8 cellular contexts compared by ENCODE assay signal in the genomic region with DNA sequence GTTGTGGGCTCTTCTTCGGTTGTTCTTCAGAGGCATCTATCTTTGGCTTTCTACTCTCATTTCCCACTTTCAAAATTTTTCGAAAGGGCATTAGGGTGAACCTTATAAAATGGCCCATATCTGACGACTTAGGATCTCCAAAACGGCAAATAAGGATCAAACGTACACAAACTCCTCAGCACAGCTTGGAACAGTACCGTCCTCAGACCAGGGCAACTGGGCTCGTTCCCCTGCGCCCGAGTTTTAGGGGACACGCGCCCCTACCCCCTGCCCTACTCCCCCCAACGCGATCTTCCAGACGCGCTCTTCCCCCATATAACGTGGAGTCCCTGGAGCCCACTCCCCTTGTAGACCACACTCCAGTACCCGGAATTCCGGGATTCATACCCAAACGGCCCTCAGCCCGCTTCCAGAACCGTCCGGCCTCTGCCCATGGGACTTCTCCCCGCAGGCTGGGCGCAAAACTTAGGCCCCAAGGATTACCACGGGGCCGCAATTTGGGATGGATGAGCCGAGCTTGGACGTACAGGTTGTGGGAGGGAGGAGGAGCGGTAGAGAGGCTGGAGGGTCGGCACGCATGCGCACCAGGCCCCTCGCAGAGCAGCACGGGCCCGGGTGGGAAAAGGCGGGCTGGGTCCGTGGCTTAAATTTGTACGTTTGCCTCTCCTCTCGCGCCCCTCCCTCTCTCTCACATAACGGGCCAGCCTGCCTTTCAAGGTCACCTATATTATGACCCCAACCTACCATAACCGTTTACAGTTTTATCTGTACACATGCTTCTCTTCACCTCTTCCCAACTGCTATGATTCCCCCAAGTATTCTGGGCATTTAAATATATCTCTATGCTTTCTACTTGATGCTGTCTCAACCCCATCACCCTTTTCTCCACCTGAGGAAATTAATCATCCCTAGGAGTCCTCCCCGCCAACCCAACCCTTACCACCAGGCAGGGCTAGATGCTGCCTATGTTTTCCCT. TPM values are rescaled to one million over a fixed set of nuclear protein-coding genes. Genes with fewer than 3 reads are reported as not detected.
A peak's percentile ranks its signal among the peaks of the same experiment; 100 is the strongest.
DNase-seq lines count a peak whose midpoint lies in the region; ATAC-seq and TF ChIP-seq lines count a peak whose summit lies in the region.

No MANE protein-coding gene starts in this region.

- ATAC-seq in GM18907 (IDR thresholded peaks at IDR 0.05; ENCODE audit: unreplicated experiment) (peak; percentile 82), HG03095 (IDR thresholded peaks at IDR 0.05; ENCODE audit: unreplicated experiment) (peak; percentile 55)

- WGBS in adrenal gland, 4 donors = 12 to 46% (median 24%) methylated on average over 24 to 43 of the region's 43 CpGs

- peak overlapping the region; percentile 76 for H3K4me3 ChIP-seq in SU-DHL-6 (ENCODE audit: insufficient read depth, low read length, poor library complexity, severe bottlenecking)
- peak overlapping the region in 3 of 4 donors; percentile 40 to 69 (median 68) for H3K4me3 ChIP-seq in adrenal gland
- H3K4me3 ChIP-seq in kidney epithelial cell (ENCODE audit: low read depth, low read length) = peak overlapping the region; percentile 62

- peaks cover 7 to 42% of the 10 kb centered on the region in 2 donors for H3K4me1 ChIP-seq in adrenal gland (replicated peaks in 1 of 2)

- H3K36me3 ChIP-seq in SU-DHL-6 (ENCODE audit: low read length) (no peaks in the 10 kb centered on the region), adrenal gland (replicated peaks in 1 of 2) (no peaks in the 10 kb centered on the region), kidney epithelial cell (ENCODE audit: control insufficient read depth, insufficient read depth, low read length) (no peaks in the 10 kb centered on the region)

- no peaks in the 10 kb centered on the region for H4K20me1 ChIP-seq in SU-DHL-6 (ENCODE audit: low read depth, low read length)

- H3K79me2 ChIP-seq in SU-DHL-6 (ENCODE audit: insufficient read depth, low read length) = no peaks in the 10 kb centered on the region

- no peaks in the 10 kb centered on the region for H3K9me2 ChIP-seq in SU-DHL-6 (replicated peaks; ENCODE audit: insufficient read depth, low read length)

- H3K4me2 ChIP-seq in SU-DHL-6 (ENCODE audit: low read depth, low read length, poor library complexity, severe bottlenecking) = peak overlapping the region; percentile 74

- TF ChIP-seq POLR2A in adrenal gland (IDR thresholded peaks at IDR 0.05) = no peak

- H2AFZ ChIP-seq in SU-DHL-6 (ENCODE audit: low read depth, low read length, severe bottlenecking) = peak overlapping the region; percentile 98

- peak; percentile 44 to 81 (median 67) for DNase-seq in adrenal gland
- DNase-seq in kidney epithelial cell (ENCODE audit: low read depth) = no peak
- DNase-seq in stimulated activated CD4-positive, alpha-beta T cell treated with anti-CD3 and anti-CD28 coated beads, Interleukin-2, amount 100 ng/mL, for 4 hours (ENCODE audit: low read depth) = peak; percentile 53
- no peak for DNase-seq in HUDEP-2 (lab: John Stamatoyannopoulos, UW; ENCODE audit: unreplicated experiment in 76 of 76)
- no peak for DNase-seq in GM03348 (ENCODE audit: low spot score)

- H3K27ac ChIP-seq in SU-DHL-6 (ENCODE audit: low read depth, low read length) (peak overlapping the region; percentile 25; the same call in 1 of the 2 replicates), adrenal gland (peak overlapping the region in 2 of 5 donors; percentile 27 to 36)

- intact Hi-C loops in adrenal gland (cut with DNase I) = no loop called here

- peak overlapping the region; percentile 84 for H3K9ac ChIP-seq in SU-DHL-6 (ENCODE audit: low read length)

- H3K9me3 ChIP-seq in SU-DHL-6 (ENCODE audit: insufficient read depth, low read length) (no peaks in the 10 kb centered on the region), adrenal gland (replicated peaks in 1 of 3) (no peaks in the 10 kb centered on the region)

- TF ChIP-seq CTCF in SU-DHL-6 (IDR thresholded peaks at IDR 0.05; ENCODE audit: insufficient read depth, low read length, poor library complexity, severe bottlenecking) = no peak
- no peak for TF ChIP-seq CTCF in adrenal gland (IDR thresholded peaks at IDR 0.05)
- TF ChIP-seq CTCF in kidney epithelial cell (IDR thresholded peaks at IDR 0.05; ENCODE audit: insufficient read depth, low read length, poor library complexity, severe bottlenecking) = no peak

- H3K27me3 ChIP-seq in SU-DHL-6 (ENCODE audit: low read length) (no peaks in the 10 kb centered on the region), adrenal gland (no peaks in the 10 kb centered on the region), kidney epithelial cell (ENCODE audit: control insufficient read depth, insufficient read depth, low read length) (no peaks in the 10 kb centered on the region)

- H3F3A ChIP-seq in SU-DHL-6 (ENCODE audit: insufficient read depth) = peaks cover 9% of the 10 kb centered on the region; the same call in 1 of the 2 replicates

RNA-seq across cellular contexts. Expression of a gene that starts 3.4 kb away (rescaled TPM):
- 1 to 10 TPM in 6 of 8 donors, under 1 TPM in 1, not detected in 1; 0.66 to 2.3 (median 1.8) TPM for total RNA-seq in adrenal gland
- under 1 TPM; 0.61 to 0.99 (median 0.64) TPM for polyA plus RNA-seq in adrenal gland
- total RNA-seq in kidney epithelial cell = 2.0 and 2.2 TPM in 2 replicates

RNA-seq across cellular contexts. Expression of a gene that starts 17.7 kb away (rescaled TPM):
- total RNA-seq in adrenal gland = 10 to 100 TPM; 18.2 to 65.9 (median 38.2) TPM
- polyA plus RNA-seq in adrenal gland = 10 to 100 TPM; 15.8 to 50.0 (median 32.0) TPM
- 21.4 and 24.7 TPM in 2 replicates for total RNA-seq in kidney epithelial cell

RNA-seq across cellular contexts. Expression of a gene that starts 34.9 kb away (rescaled TPM):
- 10 to 100 TPM; 16.4 to 62.6 (median 34.8) TPM for total RNA-seq in adrenal gland
- polyA plus RNA-seq in adrenal gland = 10 to 100 TPM; 49.3 to 62.1 (median 51.9) TPM
- 24.8 and 34.8 TPM in 2 replicates for total RNA-seq in kidney epithelial cell

RNA-seq across cellular contexts. Expression of a gene that starts 54.2 kb away (rescaled TPM):
- total RNA-seq in adrenal gland (10 to 100 TPM; 39.9 to 96.4 (median 53.6) TPM), kidney epithelial cell (53.1 and 71.7 TPM in 2 replicates)
- polyA plus RNA-seq in adrenal gland = 100 to 1,000 TPM in 1 of 3 donors, 10 to 100 TPM in 2; 62.8 to 125 (median 90.8) TPM

RNA-seq across cellular contexts. Expression of a gene that starts 55.5 kb away (rescaled TPM):
- total RNA-seq in adrenal gland = 100 to 1,000 TPM in 1 of 8 donors, 10 to 100 TPM in 7; 28.4 to 101 (median 50.2) TPM
- polyA plus RNA-seq in adrenal gland = 10 to 100 TPM in 2 of 3 donors, 1 to 10 TPM in 1; 8.3 to 14.4 (median 11.1) TPM
- total RNA-seq in kidney epithelial cell = 0.75 and 1.8 TPM in 2 replicates

Comparison
In these comparisons a context has a peak if more than half of its experiments do, and no peak if none do; other contexts are left out.
1. DNase-seq: peak in adrenal gland (7 of 7) and stimulated activated CD4-positive, alpha-beta T cell treated with anti-CD3 and anti-CD28 coated beads, Interleukin-2, amount 100 ng/mL, for 4 hours (single experiment); none in kidney epithelial cell (single experiment), HUDEP-2 (0 of 76) and GM03348 (single experiment).
2. Peak in every context shown above with its lines, with median percentiles within 50 percentile points of each other: H3K4me3 ChIP-seq.